ENCODE assay signal across 1 cellular context in genomic region chrX:110852180-110852579, GRCh38.
TF ChIP-seq lines count a peak whose summit lies in the region.

No MANE protein-coding gene starts in this region.

TF ChIP-seq in GM23338, 12 proteins besides CTCF, POLR2A, EP300 and RAD21 (continued from another document):
- TF ChIP-seq REST (IDR thresholded peaks at IDR 0.05; ENCODE audit: unreplicated experiment): no peak
- no peak for TF ChIP-seq STAT1 (IDR thresholded peaks at IDR 0.05; ENCODE audit: unreplicated experiment)
- no peak for TF ChIP-seq ETS1 (IDR thresholded peaks at IDR 0.05)
- no peak for TF ChIP-seq POLR2AphosphoS5 (IDR thresholded peaks at IDR 0.05; ENCODE audit: low read depth)
TF ChIP-seq in GM23338: peak in this region for 0.
